In the genomic region with DNA sequence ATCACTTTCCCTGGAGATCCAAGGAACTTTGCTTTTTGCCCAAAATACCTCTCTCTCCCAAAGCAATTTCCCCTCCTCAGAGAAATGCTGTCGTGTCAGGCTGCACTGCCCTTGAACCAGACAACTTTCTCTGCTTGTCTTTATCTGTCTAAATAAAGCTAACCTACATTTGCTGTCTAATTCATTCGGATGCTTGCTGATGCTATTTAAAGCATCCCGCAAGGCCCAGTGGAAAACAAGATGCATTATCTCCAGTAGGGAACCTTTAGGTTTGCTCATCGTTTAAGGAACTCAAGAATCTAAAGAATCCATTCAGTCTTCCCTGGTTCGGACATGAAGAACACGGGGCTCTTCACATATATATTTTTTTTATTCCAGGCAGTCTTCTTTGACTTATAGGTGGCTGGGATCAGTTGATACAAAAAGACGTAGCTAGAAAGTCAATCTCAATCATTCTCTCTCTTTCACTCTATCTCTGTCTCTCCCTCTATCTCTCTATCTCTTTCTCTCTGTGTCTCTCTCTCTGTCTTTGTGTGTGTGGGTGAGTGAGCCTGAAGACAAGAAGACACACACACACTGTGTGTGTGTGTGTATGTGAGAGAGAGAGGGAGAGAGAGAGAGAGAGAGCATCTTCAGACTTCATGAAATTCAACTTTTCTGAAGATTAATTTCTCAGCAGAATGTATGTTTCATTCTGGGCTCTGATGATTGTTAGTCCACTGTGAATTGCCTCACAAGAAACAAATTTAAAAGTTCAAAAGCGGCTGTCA, we compare ENCODE assay signal across 9 cellular contexts.
DNase-seq lines count a peak whose midpoint lies in the region; ATAC-seq, FAIRE-seq and TF ChIP-seq lines count a peak whose summit lies in the region.
"Had no signal": no experiment of that assay in that cellular context is flagged by ENCODE, and none has a peak within 500 bp of the region (broad histone marks: within the 10 kb centered on the region; RNA-seq: fewer than 3 reads in every experiment).

No MANE protein-coding gene starts in this region.

- TF ChIP-seq EP300 in H1 (IDR thresholded peaks at IDR 0.05; ENCODE audit: borderline replicate concordance in 1 of 2, low read depth in 2 of 2, low read length in 2 of 2), result no peak

- no peaks in the 10 kb centered on the region for H3K9me3 Mint-ChIP-seq in H9

- H3K14ac ChIP-seq in H9 (ENCODE audit: insufficient read depth, low read length) (no peak overlapping the region), H1 (ENCODE audit: insufficient read length) (no peak overlapping the region)

- H3K36me3 Mint-ChIP-seq in H9 (ENCODE audit: insufficient read depth in 1 of 3, low read depth in 3 of 3) (no peaks in the 10 kb centered on the region), T-helper 17 cell (ENCODE audit: low read depth) (no peaks in the 10 kb centered on the region)

- no peaks in the 10 kb centered on the region for H3K79me2 ChIP-seq in H9 (ENCODE audit: insufficient read depth, low read length)
- H3K79me2 ChIP-seq in H1 (ENCODE audit: control insufficient read depth in 1 of 2, insufficient read depth in 2 of 2, low read length in 2 of 2), result no peaks in the 10 kb centered on the region

- POLR2A ChIA-PET in H1 (lab: Charles Lee; ENCODE audit: partially characterized antibody), result interaction anchor here (0.6 to 1.1 kb wide), 2 partner anchors 49 to 125 kb away, joined by 3 read pairs; no protein-coding TSS in a partner anchor

- no peak overlapping the region for H4K91ac ChIP-seq in H9 (ENCODE audit: insufficient read length, low read depth, low read length)
- no peak overlapping the region for H4K91ac ChIP-seq in H1 (replicated peaks; ENCODE audit: insufficient read length, low read length)

- H2BK20ac ChIP-seq in H9 (ENCODE audit: low read depth, low read length, poor library complexity, severe bottlenecking) (no peak overlapping the region), H1 (ENCODE audit: low read length) (no peak overlapping the region)

- H3K27ac ChIP-seq in H9 (ENCODE audit: insufficient read length, low read depth, low read length) (no peak overlapping the region), H1 (ENCODE audit: low read depth, low read length) (no peak overlapping the region), psoas muscle (peak overlapping the region; percentile 66), thyroid gland (peak overlapping the region in 1 of 3 donors; percentile 16)
- H3K27ac ChIP-seq: KMS-11 had no signal

- H3K4me3 ChIP-seq in H1 (ENCODE audit: extremely low read depth in 1 of 4, insufficient read depth in 2 of 4, low read depth in 3 of 4, low read length in 4 of 4) (no peak overlapping the region), psoas muscle (no peak overlapping the region), thyroid gland (replicated peaks in 1 of 3) (no peak overlapping the region)

- intact Hi-C loops in psoas muscle (cut with DNase I), result loop anchor here in 1 of 2 donors (5.0 kb wide), 1 partner anchor 38 kb away; no protein-coding TSS in a partner anchor
- intact Hi-C loops in thyroid gland (cut with DNase I), result no loop called here

- no CpG with 5 or more reads among the region's 8 CpGs for WGBS in H9 (ENCODE audit: extremely low coverage, insufficient read length, low lambda C conversion rate)
- 72% methylated on average over 8 of the region's 8 CpGs; no CpG with 5 or more reads in 1 of the 2 experiments for WGBS in H1 (ENCODE audit: extremely low coverage in 1 of 2, insufficient coverage in 1 of 2, insufficient read length in 1 of 2, insufficient replicate concordance in 2 of 2, low coverage in 1 of 2, low lambda C conversion rate in 2 of 2, missing lambda C conversion rate in 1 of 2), 2 experiments
- 34 to 48% (median 36%) methylated on average over 8 of the region's 8 CpGs for WGBS in psoas muscle, 3 donors
- 56 to 59% methylated on average over 8 of the region's 8 CpGs for WGBS in thyroid gland, 2 donors

- DNase-seq in H9 (no peak), T-helper 17 cell (no peak), H1 (ENCODE audit: low read depth in 1 of 2, low spot score in 2 of 2) (no peak), psoas muscle (no peak), DMS53 treated with DMSO at 0.1 percent for 48 hours (lab: John Stamatoyannopoulos, UW; ENCODE audit: unreplicated experiment) (no peak), thyroid gland (no peak)

- H3K27ac Mint-ChIP-seq in H9, result peak overlapping the region in 1 of 3 experiments; percentile 11; a peak in 2 of 7 replicates
- H3K27ac Mint-ChIP-seq in T-helper 17 cell, result peak overlapping the region; percentile 96

- TF ChIP-seq CTCF in H9 (conservative IDR thresholded peaks at IDR 0.05) (no peak), H1 (IDR thresholded peaks at IDR 0.05; ENCODE audit: control extremely low read depth in 1 of 3, insufficient read depth in 1 of 3, low read depth in 1 of 3, low read length in 3 of 3) (no peak), psoas muscle (IDR thresholded peaks at IDR 0.05) (no peak), thyroid gland (IDR thresholded peaks at IDR 0.05) (no peak)

- no peaks in the 10 kb centered on the region for H3K27me3 Mint-ChIP-seq in H9 (ENCODE audit: low read depth)
- no peaks in the 10 kb centered on the region for H3K27me3 Mint-ChIP-seq in T-helper 17 cell

- CTCF ChIA-PET in H1 (lab: Charles Lee; ENCODE audit: partially characterized antibody), result interaction anchor here (0.7 to 2.1 kb wide), 4 partner anchors 11 to 23 kb away, joined by 3 to 13 read pairs (median 4); no protein-coding TSS in a partner anchor

- H4K5ac ChIP-seq in H9 (ENCODE audit: insufficient read length, low read depth, low read length) (no peak overlapping the region), H1 (ENCODE audit: insufficient read length, low read depth, low read length) (no peak overlapping the region)

- H3K23me2 ChIP-seq in H9 (ENCODE audit: insufficient read length, low read depth, low read length, poor library complexity, severe bottlenecking) (no peaks in the 10 kb centered on the region), H1 (ENCODE audit: low read depth, low read length) (no peaks in the 10 kb centered on the region)

- H3K9me3 ChIP-seq in H9 (ENCODE audit: control insufficient read depth, low read depth, low read length) (no peaks in the 10 kb centered on the region), T-helper 17 cell (ENCODE audit: control insufficient read depth, low read length, poor library complexity, severe bottlenecking) (no peaks in the 10 kb centered on the region), H1 (ENCODE audit: insufficient read depth in 2 of 2, low read depth in 1 of 2, low read length in 1 of 2) (no peaks in the 10 kb centered on the region), psoas muscle (no peaks in the 10 kb centered on the region), thyroid gland (no peaks in the 10 kb centered on the region)

- no peak overlapping the region for H3K56ac ChIP-seq in H9 (ENCODE audit: insufficient read length, low read depth, low read length)
- no peak overlapping the region for H3K56ac ChIP-seq in H1 (replicated peaks; ENCODE audit: insufficient read length, low read depth, low read length)

- H3K4me2 ChIP-seq in H9 (ENCODE audit: insufficient read depth, insufficient read length, low read length) (no peak overlapping the region), H1 (ENCODE audit: insufficient read depth in 1 of 2, low read depth in 2 of 2, low read length in 2 of 2) (no peak overlapping the region)
- H3K4me2 ChIP-seq: KMS-11 had no signal

- H2BK5ac ChIP-seq in H9 (ENCODE audit: insufficient read length, low read length) (no peak overlapping the region), H1 (ENCODE audit: low read depth, low read length) (no peak overlapping the region)

- H3K23ac ChIP-seq in H9 (ENCODE audit: insufficient read length, low read depth, low read length) (no peak overlapping the region), H1 (ENCODE audit: insufficient read length) (no peak overlapping the region)

- FAIRE-seq in H1 (lab: Jason Lieb, UNC), result no peak

- no peak for TF ChIP-seq RAD21 in H1 (IDR thresholded peaks at IDR 0.05 in 1 of 2, conservative IDR thresholded peaks at IDR 0.05 in 1 of 2; ENCODE audit: low read depth in 2 of 2, low read length in 2 of 2)

- H4K8ac ChIP-seq in H9 (replicated peaks; ENCODE audit: insufficient read length, low read depth, low read length) (no peak overlapping the region), H1 (ENCODE audit: extremely low read depth, insufficient read depth, low read length) (no peak overlapping the region)

- TF ChIP-seq POLR2A in H1 (IDR thresholded peaks at IDR 0.05; ENCODE audit: control extremely low read depth in 1 of 2, low read depth in 2 of 2, low read length in 2 of 2), result no peak
- no peak for TF ChIP-seq POLR2A in thyroid gland (IDR thresholded peaks at IDR 0.05)

- H2BK12ac ChIP-seq in H9 (ENCODE audit: insufficient read length, low read depth, low read length) (no peak overlapping the region), H1 (ENCODE audit: low read depth, low read length) (no peak overlapping the region)

- H4K20me1 ChIP-seq in H9 (ENCODE audit: control insufficient read depth, insufficient read depth, insufficient read length) (no peaks in the 10 kb centered on the region), H1 (replicated peaks in 1 of 2; ENCODE audit: control insufficient read depth in 1 of 2, insufficient read depth in 2 of 2, low read length in 2 of 2) (no peaks in the 10 kb centered on the region)

- H3K9ac ChIP-seq in H9 (ENCODE audit: extremely low read depth, insufficient read length, low read length) (no peak overlapping the region), H1 (replicated peaks in 1 of 4; ENCODE audit: extremely low read depth in 1 of 4, low read depth in 3 of 4, low read length in 3 of 4) (no peak overlapping the region)
- H3K9ac ChIP-seq: KMS-11 had no signal

- H2BK120ac ChIP-seq in H9 (ENCODE audit: low read depth, low read length, poor library complexity, severe bottlenecking) (no peak overlapping the region), H1 (replicated peaks; ENCODE audit: low read depth, low read length) (no peak overlapping the region)

- H3K4me3 Mint-ChIP-seq in H9 (no peak overlapping the region), T-helper 17 cell (peak overlapping the region; percentile 58)

- peak overlapping the region; percentile 48 for H2AFZ ChIP-seq in H9 (ENCODE audit: low read length)
- 0 out of 2 replicates have a peak overlapping the region, but pooled peaks have one; percentile 18 for H2AFZ ChIP-seq in H1 (ENCODE audit: low read length)

- peaks cover 3% of the 10 kb centered on the region; the same call in 1 of the 2 replicates for H3K4me1 ChIP-seq in H9 (ENCODE audit: insufficient read depth, low read length)
- peaks cover 1 to 13% (median 2%) of the 10 kb centered on the region in 4 experiments; a peak in 3 of 7 replicates for H3K4me1 ChIP-seq in H1 (replicated peaks in 1 of 4; ENCODE audit: control insufficient read depth in 3 of 4, insufficient read depth in 4 of 4, low read length in 3 of 4)
- H3K4me1 ChIP-seq in psoas muscle, result peaks cover 11% of the 10 kb centered on the region
- no peaks in the 10 kb centered on the region for H3K4me1 ChIP-seq in thyroid gland

- H3K79me1 ChIP-seq in H9 (ENCODE audit: insufficient read depth, low read depth, low read length, poor library complexity, severe bottlenecking), result no peaks in the 10 kb centered on the region
- H3K79me1 ChIP-seq in H1 (ENCODE audit: low read depth, low read length), result no peaks in the 10 kb centered on the region

- H3K27me3 ChIP-seq in H9 (ENCODE audit: insufficient read depth, low read length) (no peaks in the 10 kb centered on the region), H1 (replicated peaks in 1 of 4; ENCODE audit: control insufficient read depth in 3 of 4, extremely low read depth in 1 of 4, insufficient read depth in 3 of 4, low read length in 3 of 4) (no peaks in the 10 kb centered on the region), psoas muscle (ENCODE audit: insufficient read depth in 3 of 3, low read length in 2 of 3) (no peaks in the 10 kb centered on the region), thyroid gland (no peaks in the 10 kb centered on the region)

- H3T11ph ChIP-seq in H9 (ENCODE audit: low read length), result peak overlapping the region; percentile 53

- H2AK5ac ChIP-seq in H9 (ENCODE audit: insufficient read length, low read length) (no peak overlapping the region), H1 (ENCODE audit: low read depth, low read length) (no peak overlapping the region)

- no peaks in the 10 kb centered on the region for H3K36me3 ChIP-seq in H1 (ENCODE audit: control insufficient read depth in 2 of 4, insufficient read depth in 4 of 4, low read length in 3 of 4)
- H3K36me3 ChIP-seq in psoas muscle (ENCODE audit: insufficient read depth in 1 of 2, low read depth in 1 of 2), result no peaks in the 10 kb centered on the region
- no peaks in the 10 kb centered on the region for H3K36me3 ChIP-seq in thyroid gland

- H3K4me1 Mint-ChIP-seq in H9 (peaks cover 17 to 21% of the 10 kb centered on the region in 2 experiments), T-helper 17 cell (peaks cover 30% of the 10 kb centered on the region)

- ATAC-seq in T-helper 17 cell, result no peak
- peak; percentile 37 to 83 (median 76) for ATAC-seq in psoas muscle
- no peak for ATAC-seq in HG03439 (IDR thresholded peaks at IDR 0.05; ENCODE audit: unreplicated experiment)
- ATAC-seq: left colon had no signal

- H3K4ac ChIP-seq in H9 (ENCODE audit: low read depth, low read length) (no peak overlapping the region), H1 (replicated peaks; ENCODE audit: insufficient read length, low read depth, low read length) (no peak overlapping the region)

- H2BK15ac ChIP-seq in H9 (ENCODE audit: low read depth, low read length), result no peak overlapping the region
- no peak overlapping the region for H2BK15ac ChIP-seq in H1 (ENCODE audit: low read length)

- H3K18ac ChIP-seq in H9 (ENCODE audit: insufficient read length, low read depth, low read length), result no peak overlapping the region
- H3K18ac ChIP-seq in H1 (ENCODE audit: extremely low read depth, low read length), result no peak overlapping the region

Comparison
In these comparisons a context has a peak if more than half of its experiments do, and no peak if none do; other contexts are left out.
1. ATAC-seq: peak in psoas muscle (4 of 4); none in T-helper 17 cell (single experiment) and HG03439 (single experiment).